17 cellular contexts compared by ENCODE assay signal in genomic region chr12:68011882-68012207, GRCh38. TPM values are rescaled to one million over a fixed set of nuclear protein-coding genes. Genes with fewer than 3 reads are reported as not detected.
DNase-seq lines count a peak whose midpoint lies in the region; ATAC-seq and TF ChIP-seq lines count a peak whose summit lies in the region.
"Had no signal": no experiment of that assay in that cellular context is flagged by ENCODE, and none has a peak within 500 bp of the region (broad histone marks: within the 10 kb centered on the region; RNA-seq: fewer than 3 reads in every experiment).

No MANE protein-coding gene starts in this region.

- ATAC-seq in GM18909 (IDR thresholded peaks at IDR 0.05; ENCODE audit: poor library complexity, unreplicated experiment) (peak; percentile 19), GM18505 (IDR thresholded peaks at IDR 0.05; ENCODE audit: unreplicated experiment) (no peak), right lobe of liver (no peak)
- ATAC-seq: body of pancreas, mucosa of descending colon had no signal

- H3K27me3 Mint-ChIP-seq in endothelial cell (ENCODE audit: unreplicated experiment), result peaks cover 2% of the 10 kb centered on the region

- H3K9me3 ChIP-seq in right lobe of liver (no peaks in the 10 kb centered on the region), SJCRH30 (replicated peaks) (no peaks in the 10 kb centered on the region)
- H3K9me3 ChIP-seq: body of pancreas, mucosa of descending colon had no signal

- H3K36me3 ChIP-seq in right lobe of liver (no peaks in the 10 kb centered on the region), SJCRH30 (no peaks in the 10 kb centered on the region)

- H3K27ac ChIP-seq in right lobe of liver (no peak overlapping the region), SJCRH30 (no peak overlapping the region)
- H3K27ac ChIP-seq: body of pancreas had no signal

- 96% methylated on average over 2 of the region's 2 CpGs for WGBS in right lobe of liver (ENCODE audit: insufficient coverage, low coverage, low lambda C conversion rate, missing lambda C conversion rate)

- H3K4me3 Mint-ChIP-seq in endothelial cell (ENCODE audit: unreplicated experiment), result no peak overlapping the region
- H3K4me3 Mint-ChIP-seq: T-helper 1 cell treated with Interleukin-12 subunit alpha and Interleukin-12 subunit beta and Interleukin-4 antibody, amounts not matched to agents 30 μg/mL and 1 μg/mL, for 36 hours had no signal

- H3K27me3 ChIP-seq in right lobe of liver (no peaks in the 10 kb centered on the region), SJCRH30 (no peaks in the 10 kb centered on the region)
- H3K27me3 ChIP-seq: body of pancreas had no signal

- peaks cover 31% of the 10 kb centered on the region for H3K4me1 Mint-ChIP-seq in endothelial cell (ENCODE audit: unreplicated experiment)

- H3K9me3 Mint-ChIP-seq in endothelial cell (ENCODE audit: unreplicated experiment), result no peaks in the 10 kb centered on the region

- H3K27ac Mint-ChIP-seq in endothelial cell (ENCODE audit: unreplicated experiment), result peak overlapping the region; percentile 33
- H3K27ac Mint-ChIP-seq: progenitor cell of endocrine pancreas; T-helper 1 cell treated with Interleukin-12 subunit alpha and Interleukin-12 subunit beta and Interleukin-4 antibody, amounts not matched to agents 30 μg/mL and 1 μg/mL, for 36 hours had no signal

- no peak for TF ChIP-seq CTCF in NB4 (IDR thresholded peaks at IDR 0.05; ENCODE audit: low read depth, low read length)
- TF ChIP-seq CTCF in endothelial cell (IDR thresholded peaks at IDR 0.05; ENCODE audit: unreplicated experiment), result no peak
- no peak for TF ChIP-seq CTCF in right lobe of liver (IDR thresholded peaks at IDR 0.05)

- no peak overlapping the region for H3K4me3 ChIP-seq in NB4 (ENCODE audit: low read depth, low read length)
- H3K4me3 ChIP-seq in right lobe of liver, result no peak overlapping the region
- H3K4me3 ChIP-seq in SJCRH30, result no peak overlapping the region
- H3K4me3 ChIP-seq: body of pancreas, mucosa of descending colon had no signal

- H3K4me1 ChIP-seq in right lobe of liver (peaks cover 0 to 2% (median under 1%) of the 10 kb centered on the region in 4 donors), SJCRH30 (peaks cover 5% of the 10 kb centered on the region)
- H3K4me1 ChIP-seq: body of pancreas had no signal

- no peaks in the 10 kb centered on the region for H3K36me3 Mint-ChIP-seq in endothelial cell (ENCODE audit: low read depth, unreplicated experiment)

- DNase-seq in AG08395 (ENCODE audit: low spot score), result peak; percentile 5
- DNase-seq in NB4 (ENCODE audit: low read depth), result peak; percentile 12
- DNase-seq in endothelial cell (ENCODE audit: low spot score), result no peak
- DNase-seq in stimulated activated CD4-positive, alpha-beta T cell treated with anti-CD3 and anti-CD28 coated beads, Interleukin-1b, Interleukin-23, amount 100 ng/mL, for 48 hours, result no peak
- DNase-seq in right lobe of liver, result no peak
- DNase-seq in SJCRH30, result no peak
- DNase-seq: activated CD4-positive, alpha-beta T cell treated with anti-CD3 and anti-CD28 coated beads for 48 hours; body of pancreas; glutamatergic neuron; kidney; mucosa of descending colon; NCI-H1694 treated with DMSO at 0.1 percent for 48 hours had no signal

- intact Hi-C loops in right lobe of liver (cut with DNase I), result no loop called here

- TF ChIP-seq POLR2A in NB4 (IDR thresholded peaks at IDR 0.05; ENCODE audit: extremely low read depth, insufficient read length) (no peak), GM18505 (IDR thresholded peaks at IDR 0.05; ENCODE audit: borderline replicate concordance, extremely low read depth, insufficient read depth, insufficient read length) (no peak), right lobe of liver (IDR thresholded peaks at IDR 0.05) (no peak)

RNA-seq across cellular contexts. Expression of gene IFNG-AS1, which starts 22.6 kb away (rescaled TPM):
- not detected for total RNA-seq in endothelial cell (ENCODE audit: unreplicated experiment)
- total RNA-seq in right lobe of liver, result under 1 TPM in 1 of 6 experiments, not detected in 5; 0.24 TPM
- total RNA-seq in SJCRH30 (2014; rRNA removed; shearing (Covaris generic)), result not detected in 2 replicates
- total RNA-seq: body of pancreas, progenitor cell of endocrine pancreas, RPMI7951 had no signal

Comparison
In these comparisons a context has a peak if more than half of its experiments do, and no peak if none do; other contexts are left out.
1. DNase-seq: peak in AG08395 (single experiment) and NB4 (single experiment); none in endothelial cell (single experiment), stimulated activated CD4-positive, alpha-beta T cell treated with anti-CD3 and anti-CD28 coated beads, Interleukin-1b, Interleukin-23, amount 100 ng/mL, for 48 hours (single experiment), right lobe of liver (0 of 3) and SJCRH30 (0 of 2).